ENCODE assay signal across 28 cellular contexts in the genomic region with DNA sequence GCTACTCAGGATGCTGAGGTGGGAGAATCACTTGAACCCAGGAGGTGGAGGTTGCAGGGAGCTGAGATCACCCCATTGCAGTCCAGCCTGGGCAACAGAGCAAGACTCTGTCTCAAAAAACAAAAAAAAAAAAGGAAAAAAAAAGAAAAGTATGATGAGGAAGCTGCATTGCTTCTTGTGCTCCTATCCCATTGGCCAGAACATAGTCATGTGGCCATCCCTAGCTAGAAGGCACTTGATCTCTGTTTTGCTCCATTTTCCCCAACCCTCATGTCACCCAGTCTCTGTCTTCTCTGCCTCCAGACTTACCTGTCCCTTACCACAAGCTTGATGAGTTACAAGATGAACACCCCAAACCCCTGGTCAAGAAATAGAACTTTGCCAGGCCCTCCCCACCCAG.
"Had no signal": no experiment of that assay in that cellular context is flagged by ENCODE, and none has a peak within 500 bp of the region (broad histone marks: within the 10 kb centered on the region; RNA-seq: fewer than 3 reads in every experiment).

No MANE protein-coding gene starts in this region.

- ATAC-seq: effector memory CD8-positive, alpha-beta T cell; esophagus mucosa; gastrocnemius medialis; heart right ventricle; left cardiac atrium; left lung; left ventricle myocardium superior; lower lobe of right lung; mucosa of descending colon had no signal

- H3K4me1 ChIP-seq: colonic mucosa, esophagus squamous epithelium, gastrocnemius medialis, heart right ventricle, left lung, lower lobe of right lung had no signal

- H3K4me3 Mint-ChIP-seq: dendritic cell treated with granulocyte-macrophage colony-stimulating factor and Interleukin-4, amounts not matched to agents 40 ng/mL and 50 ng/mL, for 4 days; effector memory CD8-positive, alpha-beta T cell; endodermal cell; mesothelial cell of epicardium; naive B cell had no signal

- H3K9me3 Mint-ChIP-seq: dendritic cell treated with granulocyte-macrophage colony-stimulating factor and Interleukin-4, amounts not matched to agents 40 ng/mL and 50 ng/mL, for 4 days; effector memory CD8-positive, alpha-beta T cell had no signal

- H3K27ac ChIP-seq: colonic mucosa, epithelial cell of prostate, esophagus squamous epithelium, gastrocnemius medialis, heart right ventricle, left lung, lower lobe of right lung had no signal

- FAIRE-seq: endometrium, islet of Langerhans, keratinocyte had no signal

- H3K27ac Mint-ChIP-seq: dendritic cell treated with granulocyte-macrophage colony-stimulating factor and Interleukin-4, amounts not matched to agents 40 ng/mL and 50 ng/mL, for 4 days; effector memory CD8-positive, alpha-beta T cell; endodermal cell; mesothelial cell of epicardium had no signal

- H3K9me3 ChIP-seq: colonic mucosa, gastrocnemius medialis, lower lobe of right lung, mucosa of descending colon had no signal

- H3K4me1 Mint-ChIP-seq: endodermal cell, mesothelial cell of epicardium, naive B cell had no signal

- H3K36me3 ChIP-seq: colonic mucosa, esophagus squamous epithelium, gastrocnemius medialis, heart right ventricle, left lung, lower lobe of right lung had no signal

- DNase-seq: colonic mucosa; cortex of kidney; effector CD8-positive, alpha-beta T cell; effector memory CD8-positive, alpha-beta T cell; endodermal cell; erythroblast; esophagus squamous epithelium; foreskin fibroblast; foreskin melanocyte; gastrocnemius medialis; glutamatergic neuron; head of caudate nucleus; heart right ventricle; hippocampal formation; left cardiac atrium; left lung; left ventricle myocardium superior; lower lobe of right lung; mesenchymal stem cell; mucosa of descending colon; naive B cell had no signal

- H3K27me3 ChIP-seq: colonic mucosa, esophagus squamous epithelium, gastrocnemius medialis, heart right ventricle, left lung had no signal

- H3K4me3 ChIP-seq: colonic mucosa, esophagus squamous epithelium, gastrocnemius medialis, heart right ventricle, left lung, lower lobe of right lung, mucosa of descending colon had no signal
